In the genomic region with DNA sequence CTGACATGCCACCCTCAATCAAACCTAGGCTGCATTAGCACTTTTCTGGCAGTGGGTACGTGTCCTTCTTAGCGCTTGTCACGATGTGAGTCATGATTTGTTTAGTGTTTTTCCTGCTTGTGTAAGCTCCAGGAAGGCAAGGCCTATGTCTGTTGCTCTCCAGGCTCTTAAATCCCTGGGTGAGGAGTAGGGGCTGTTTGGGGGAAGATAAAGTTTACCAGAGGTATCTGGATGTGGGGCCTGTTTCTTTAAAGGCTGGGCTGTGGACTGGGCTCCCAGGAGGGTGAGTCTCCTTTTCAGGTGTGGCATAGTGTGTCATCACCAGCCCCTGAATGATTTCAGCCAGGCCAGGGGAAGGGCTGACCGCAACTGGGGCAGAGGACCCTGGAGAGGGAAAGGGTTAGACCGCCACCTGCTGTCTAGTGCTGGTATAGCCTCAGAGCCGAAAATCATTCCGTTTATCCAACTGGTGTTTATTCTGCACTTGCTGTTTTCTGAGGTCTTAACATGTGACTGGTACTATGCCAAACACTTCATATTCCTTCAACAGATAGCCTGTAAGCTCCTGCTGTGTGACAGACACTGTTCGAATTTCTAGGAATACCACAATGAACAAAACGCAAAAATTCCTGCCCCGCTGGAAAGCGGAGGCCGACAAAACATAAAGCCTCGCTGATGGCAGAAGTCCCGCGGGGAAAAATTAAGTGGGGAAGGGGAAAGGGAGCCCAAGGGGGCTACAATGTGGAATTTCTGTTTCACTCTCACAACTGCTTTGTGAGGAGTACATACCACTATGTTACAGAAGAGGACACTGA, we compare ENCODE assay signal across 8 cellular contexts. TPM values are rescaled to one million over a fixed set of nuclear protein-coding genes. Genes with fewer than 3 reads are reported as not detected.
DNase-seq lines count a peak whose midpoint lies in the region; ATAC-seq and TF ChIP-seq lines count a peak whose summit lies in the region.

No MANE protein-coding gene starts in this region.

- H3K36me3 ChIP-seq in Caco-2 (ENCODE audit: control insufficient read depth, insufficient read depth, low read length), result no peaks in the 10 kb centered on the region
- H3K36me3 ChIP-seq in mucosa of stomach (ENCODE audit: control insufficient read depth, insufficient read depth, low read length), result peaks cover 9% of the 10 kb centered on the region

- H3K27me3 ChIP-seq in Caco-2 (replicated peaks; ENCODE audit: control insufficient read depth, insufficient read depth, low read length) (no peaks in the 10 kb centered on the region), mucosa of stomach (ENCODE audit: control insufficient read depth, insufficient read depth, low read length) (no peaks in the 10 kb centered on the region)

- H3K9me3 Mint-ChIP-seq in Caco-2 (ENCODE audit: unreplicated experiment), result no peaks in the 10 kb centered on the region
- no peaks in the 10 kb centered on the region for H3K9me3 Mint-ChIP-seq in HFFc6

- H3K36me3 Mint-ChIP-seq in Caco-2 (ENCODE audit: insufficient read depth, unreplicated experiment), result no peaks in the 10 kb centered on the region
- H3K36me3 Mint-ChIP-seq in HFFc6 (ENCODE audit: low read depth), result peaks cover 6% of the 10 kb centered on the region

- TF ChIP-seq CTCF in Caco-2 (IDR thresholded peaks at IDR 0.05; ENCODE audit: insufficient read depth in 1 of 2, low read depth in 1 of 2, low read length in 1 of 2, severe bottlenecking in 1 of 2, unreplicated experiment in 1 of 2) (peak; percentile 71 to 78), HFFc6 (IDR thresholded peaks at IDR 0.05) (peak; percentile 96), epithelial cell of esophagus (IDR thresholded peaks at IDR 0.05; ENCODE audit: insufficient read depth, low read depth, low read length, missing control alignments) (peak; percentile 95)

- intact Hi-C loops in Caco-2 (cut with micrococcal nuclease; ENCODE audit: unreplicated experiment), result loop anchor here (1.0 to 10.0 kb wide), 5 partner anchors 28 to 238 kb away; a partner anchor contains a TSS

- H3K4me1 ChIP-seq in Caco-2, result peaks cover 3% of the 10 kb centered on the region; the same call in 1 of the 2 replicates
- peaks cover 48% of the 10 kb centered on the region for H3K4me1 ChIP-seq in mucosa of stomach (ENCODE audit: control insufficient read depth, insufficient read depth, low read length)

- DNase-seq in Caco-2 (peak; percentile 70 to 77), HFFc6 (peak; percentile 87), NOMO-1 treated with dmso at 0.1 percent for 144 hours (lab: John Stamatoyannopoulos, UW; ENCODE audit: unreplicated experiment) (peak; percentile 60), epithelial cell of esophagus (ENCODE audit: low read depth) (peak; percentile 95)
- DNase-seq in activated CD8-positive, alpha-beta memory T cell treated with anti-CD3 and anti-CD28 coated beads for 48 hours (ENCODE audit: low read depth in 2 of 3, low spot score in 2 of 3), result peak; percentile 33 to 75 (median 58)
- DNase-seq in stimulated activated CD8-positive, alpha-beta memory T cell treated with anti-CD3 and anti-CD28 coated beads, Interleukin-4, amount 100 ng/mL, for 48 hours, result peak; percentile 90

- no peaks in the 10 kb centered on the region for H3K27me3 Mint-ChIP-seq in Caco-2 (ENCODE audit: insufficient read depth, unreplicated experiment)
- H3K27me3 Mint-ChIP-seq in HFFc6 (ENCODE audit: insufficient read depth), result no peaks in the 10 kb centered on the region

- no TSS peak for BruUV-seq in Caco-2 (replicated peaks; lab: Mats Ljungman, UMichigan)

- no peak for ATAC-seq in GM21390 (IDR thresholded peaks at IDR 0.05; ENCODE audit: unreplicated experiment)

- no peaks in the 10 kb centered on the region for H3K4me1 Mint-ChIP-seq in Caco-2 (ENCODE audit: low read depth, unreplicated experiment)
- peaks cover 38% of the 10 kb centered on the region for H3K4me1 Mint-ChIP-seq in HFFc6 (ENCODE audit: low read depth)

- CTCF ChIA-PET in Caco-2 (lab: Charles Lee), result interaction anchor here (0.6 to 2.7 kb wide), 9 partner anchors 26 to 241 kb away, joined by 3 to 19 read pairs (median 5); no protein-coding TSS in a partner anchor

- POLR2A ChIA-PET in Caco-2 (lab: Charles Lee), result no interaction called here

- H3K9me3 ChIP-seq in Caco-2 (no peaks in the 10 kb centered on the region), mucosa of stomach (ENCODE audit: control insufficient read depth, low read length) (no peaks in the 10 kb centered on the region)

- no peak overlapping the region for H3K4me3 ChIP-seq in Caco-2 (ENCODE audit: low read depth, low read length)
- no peak overlapping the region for H3K4me3 ChIP-seq in epithelial cell of esophagus (ENCODE audit: low read length)
- no peak overlapping the region for H3K4me3 ChIP-seq in mucosa of stomach (ENCODE audit: low read length)

- H3K4me3 Mint-ChIP-seq in Caco-2 (ENCODE audit: unreplicated experiment) (no peak overlapping the region), HFFc6 (peak overlapping the region; percentile 31)

- peak overlapping the region; percentile 82 for H3K27ac Mint-ChIP-seq in Caco-2 (ENCODE audit: unreplicated experiment)
- H3K27ac Mint-ChIP-seq in HFFc6, result peak overlapping the region; percentile 88

- H3K9ac ChIP-seq in mucosa of stomach (ENCODE audit: low read length), result peak overlapping the region; percentile 52

RNA-seq across cellular contexts. Expression of a gene that starts 9.7 kb away (rescaled TPM):
- total RNA-seq in Caco-2 (2022), result 29.5 and 30.0 TPM in 2 replicates
- total RNA-seq in HFFc6 (2021; fragmentation: NEBNext Ultra II Directional; extraction: Animal tissue kit (Norgen Biotek cat#: 25700)), result 100 to 1,000 TPM; 184 to 276 (median 207) TPM

RNA-seq across cellular contexts. Expression of a gene that starts 49.8 kb away (rescaled TPM):
- 12.1 and 13.0 TPM in 2 replicates for total RNA-seq in Caco-2 (2022)
- 1 to 10 TPM; 1.4 to 3.3 (median 2.2) TPM for total RNA-seq in HFFc6 (2021; fragmentation: NEBNext Ultra II Directional; extraction: Animal tissue kit (Norgen Biotek cat#: 25700))
